ENCODE assay signal across 8 cellular contexts in genomic region chr1:46489638-46490602, GRCh38. TPM values are rescaled to one million over a fixed set of nuclear protein-coding genes. Genes with fewer than 3 reads are reported as not detected.
DNase-seq lines count a peak whose midpoint lies in the region; ATAC-seq and TF ChIP-seq lines count a peak whose summit lies in the region.

DMBX1 (plus strand) TSS chr1:46489836; CDS start chr1:46507011, 17,175 bp downstream.

- TF ChIP-seq POLR2A in transverse colon (IDR thresholded peaks at IDR 0.05) = no peak

- peaks cover 0 to 13% (median 7%) of the 10 kb centered on the region in 10 experiments; a peak in 8 of 20 replicates for H3K4me1 ChIP-seq in BLaER1 treated with 17β-estradiol and CSF1 and Interleukin-3, amounts not matched to agents 10 nM and 100 nM
- H3K4me1 ChIP-seq in SJSA1 (replicated peaks) (peaks cover 10% of the 10 kb centered on the region), transverse colon (peaks cover 11 to 24% (median 20%) of the 10 kb centered on the region in 4 donors)

- H3K9ac ChIP-seq in BLaER1 treated with 17β-estradiol and CSF1 and Interleukin-3, amounts not matched to agents 10 nM and 100 nM = no peak within 1 kb of the TSS

- intact Hi-C loops in dorsolateral prefrontal cortex (cut with DNase I) = no loop called here
- intact Hi-C loops in transverse colon (cut with DNase I; ENCODE audit: low total_unique reads) = no loop called here

- ATAC-seq in GM18517 (IDR thresholded peaks at IDR 0.05; ENCODE audit: unreplicated experiment) = no peak

- in situ Hi-C loops in transverse colon (cut with MboI; ENCODE audit: low pct_ligation_motif_present in 1 of 4, low pct_unique_long_range_greater_than_20kb in 1 of 4, low sequenced_read_pairs in 3 of 4) = no loop called here

- DNase-seq in H7 (peak; percentile 100), SJSA1 (ENCODE audit: low read depth in 1 of 2, low spot score in 2 of 2) (peak in 1 of 2 experiments; percentile 33), dorsolateral prefrontal cortex (no peak), mucosa of gallbladder (ENCODE audit: low spot score) (peak; percentile 13), transverse colon (peak; percentile 58), caudate nucleus (lab: John Stamatoyannopoulos, UW) (no peak)

- peak within 1 kb of the TSS; percentile 40 to 88 (median 66) for H3K4me2 ChIP-seq in BLaER1 treated with 17β-estradiol and CSF1 and Interleukin-3, amounts not matched to agents 10 nM and 100 nM

- no peak within 1 kb of the TSS for H3K27ac ChIP-seq in BLaER1 treated with 17β-estradiol and CSF1 and Interleukin-3, amounts not matched to agents 10 nM and 100 nM
- H3K27ac ChIP-seq in SJSA1 = no peak within 1 kb of the TSS
- H3K27ac ChIP-seq in dorsolateral prefrontal cortex = no peak within 1 kb of the TSS
- H3K27ac ChIP-seq in transverse colon = no peak within 1 kb of the TSS
- no peak within 1 kb of the TSS for H3K27ac ChIP-seq in caudate nucleus (ENCODE audit: low read depth, low read length)

- H3K27me3 ChIP-seq in BLaER1 treated with 17β-estradiol and CSF1 and Interleukin-3, amounts not matched to agents 10 nM and 100 nM = peaks cover 99 to 100% (median 100%) of the 10 kb centered on the region in 11 experiments
- H3K27me3 ChIP-seq in H7 (ENCODE audit: control insufficient read depth, insufficient read depth, low read length) (peaks cover 98% of the 10 kb centered on the region), SJSA1 (replicated peaks) (peaks cover 84% of the 10 kb centered on the region), dorsolateral prefrontal cortex (peaks cover 8 to 100% (median 92%) of the 10 kb centered on the region in 45 donors), transverse colon (peaks cover 100% of the 10 kb centered on the region)

- no peaks in the 10 kb centered on the region for H3K9me3 ChIP-seq in BLaER1 treated with 17β-estradiol and CSF1 and Interleukin-3, amounts not matched to agents 10 nM and 100 nM (replicated peaks in 1 of 11)
- H3K9me3 ChIP-seq in SJSA1 (replicated peaks) = no peaks in the 10 kb centered on the region
- H3K9me3 ChIP-seq in transverse colon = no peaks in the 10 kb centered on the region

- TF ChIP-seq CTCF in dorsolateral prefrontal cortex (IDR thresholded peaks at IDR 0.05 in 54 of 56, conservative IDR thresholded peaks at IDR 0.05 in 2 of 56; ENCODE audit: low read depth in 1 of 56, partially characterized antibody in 56 of 56) = no peak
- no peak for TF ChIP-seq CTCF in transverse colon (IDR thresholded peaks at IDR 0.05)

- H3K4me3 ChIP-seq in BLaER1 treated with 17β-estradiol and CSF1 and Interleukin-3, amounts not matched to agents 10 nM and 100 nM = peak within 1 kb of the TSS in 9 of 10 experiments; percentile 22 to 64 (median 41); a peak in 14 of 20 replicates
- H3K4me3 ChIP-seq in H7 (ENCODE audit: insufficient read depth, low read depth, low read length) (peak within 1 kb of the TSS; percentile 46), SJSA1 (peak within 1 kb of the TSS; percentile 14; the same call in 1 of the 2 replicates), dorsolateral prefrontal cortex (peak within 1 kb of the TSS in 53 of 59 donors; percentile 7 to 58 (median 38)), transverse colon (peak within 1 kb of the TSS in 3 of 4 donors; percentile 14 to 49 (median 31))

- TF ChIP-seq EP300 in transverse colon (IDR thresholded peaks at IDR 0.05; ENCODE audit: low read depth) = no peak

- H3K36me3 ChIP-seq in BLaER1 treated with 17β-estradiol and CSF1 and Interleukin-3, amounts not matched to agents 10 nM and 100 nM = no peaks in the 10 kb centered on the region
- H3K36me3 ChIP-seq in H7 (replicated peaks; ENCODE audit: control insufficient read depth, insufficient read depth, low read length) (no peaks in the 10 kb centered on the region), SJSA1 (no peaks in the 10 kb centered on the region), transverse colon (no peaks in the 10 kb centered on the region)

- 1 to 7% methylated on average over 12 to 75 of the region's 93 CpGs for WGBS in transverse colon (ENCODE audit: low coverage in 1 of 2), 2 donors

- peaks cover 0 to 83% (median 51%) of the 10 kb centered on the region in 11 experiments; a peak in 18 of 22 replicates for H4K20me1 ChIP-seq in BLaER1 treated with 17β-estradiol and CSF1 and Interleukin-3, amounts not matched to agents 10 nM and 100 nM

RNA-seq across cellular contexts. Expression of gene DMBX1, which starts in this region (rescaled TPM):
- 4.2 and 5.4 TPM in 2 replicates for total RNA-seq in H7 (2014; rRNA removed; shearing (Covaris generic))
- not detected in 2 replicates for total RNA-seq in SJSA1 (2014; rRNA removed; shearing (Covaris generic))
- not detected for total RNA-seq in dorsolateral prefrontal cortex
- not detected for total RNA-seq in mucosa of gallbladder
- not detected for total RNA-seq in transverse colon

Comparison
In these comparisons a context has a peak if more than half of its experiments do, and no peak if none do; other contexts are left out.
1. Peak in DNase-seq in mucosa of gallbladder; RNA of the gene not detected or under 1 TPM.
2. Peak in DNase-seq and H3K4me3 ChIP-seq in transverse colon; RNA of the gene not detected or under 1 TPM.